In genomic region chr12:47772094-47772660, GRCh38 we compare ENCODE assay signal across 9 cellular contexts. TPM values are rescaled to one million over a fixed set of nuclear protein-coding genes. Genes with fewer than 3 reads are reported as not detected.
A peak's percentile ranks its signal among the peaks of the same experiment; 100 is the strongest.
DNase-seq lines count a peak whose midpoint lies in the region; ATAC-seq and TF ChIP-seq lines count a peak whose summit lies in the region.
"Had no signal": no experiment of that assay in that cellular context is flagged by ENCODE, and none has a peak within 500 bp of the region (broad histone marks: within the 10 kb centered on the region; RNA-seq: fewer than 3 reads in every experiment).

No MANE protein-coding gene starts in this region.

- H3K4me1 Mint-ChIP-seq in CD8-positive, alpha-beta T cell (ENCODE audit: low read depth): peaks cover 19% of the 10 kb centered on the region
- H3K4me1 Mint-ChIP-seq in chondrocyte (ENCODE audit: low read depth) (peaks cover 32% of the 10 kb centered on the region), nephron progenitor cell (peaks cover 47% of the 10 kb centered on the region)

- intact Hi-C loops in CD8-positive, alpha-beta T cell (cut with DNase I, micrococcal nuclease): loop anchor here (2.0 to 10.0 kb wide), 4 partner anchors 13 to 945 kb away; partner anchors contain the start of genes CCNT1 (in 1 of the 2), RAPGEF3 (in 1 of the 2) and TMEM106C (in 1 of the 2)

- H3K4me3 ChIP-seq in CD8-positive, alpha-beta T cell (ENCODE audit: low read depth, low read length): no peak overlapping the region
- H3K4me3 ChIP-seq in LNCaP clone FGC (ENCODE audit: low read depth, low read length): peak overlapping the region; percentile 64

- H3K27me3 ChIP-seq in CD8-positive, alpha-beta T cell (ENCODE audit: insufficient read depth, low read length): no peaks in the 10 kb centered on the region

- H3K4me1 ChIP-seq in CD8-positive, alpha-beta T cell (ENCODE audit: insufficient read depth, low read length): peaks cover 18% of the 10 kb centered on the region

- TF ChIP-seq CTCF in CD8-positive, alpha-beta T cell (IDR thresholded peaks at IDR 0.05): no peak
- TF ChIP-seq CTCF in LNCaP clone FGC (IDR thresholded peaks at IDR 0.05; ENCODE audit: control insufficient read depth, extremely low read depth, insufficient read depth) (no peak), chondrocyte (IDR thresholded peaks at IDR 0.05) (no peak), nephron progenitor cell (IDR thresholded peaks at IDR 0.05) (no peak), GM13976 (IDR thresholded peaks at IDR 0.05; ENCODE audit: borderline replicate concordance, control extremely low read depth, extremely low read depth, insufficient read depth, missing control alignments) (no peak)

- no peak for ATAC-seq in CD8-positive, alpha-beta T cell

- POLR2A ChIA-PET in CD8-positive, alpha-beta T cell (lab: Charles Lee): interaction anchor here (0.6 to 2.4 kb wide), 7 partner anchors 10 to 68 kb away, joined by 3 to 7 read pairs (median 3); partner anchors contain the start of gene RAPGEF3

- no peaks in the 10 kb centered on the region for H3K9me3 Mint-ChIP-seq in CD8-positive, alpha-beta T cell
- no peaks in the 10 kb centered on the region for H3K9me3 Mint-ChIP-seq in chondrocyte (ENCODE audit: low read depth)
- H3K9me3 Mint-ChIP-seq in nephron progenitor cell: no peaks in the 10 kb centered on the region

- no peak overlapping the region for H3K27ac ChIP-seq in CD8-positive, alpha-beta T cell (ENCODE audit: low read depth, low read length)

- peak overlapping the region; percentile 82 for H3K4me3 Mint-ChIP-seq in CD8-positive, alpha-beta T cell
- peak overlapping the region; percentile 67 for H3K4me3 Mint-ChIP-seq in chondrocyte (ENCODE audit: unreplicated experiment)
- H3K4me3 Mint-ChIP-seq in nephron progenitor cell: peak overlapping the region; percentile 87

- H3K36me3 Mint-ChIP-seq in CD8-positive, alpha-beta T cell: peaks cover 2% of the 10 kb centered on the region
- H3K36me3 Mint-ChIP-seq in chondrocyte (ENCODE audit: low read depth): no peaks in the 10 kb centered on the region
- H3K36me3 Mint-ChIP-seq in nephron progenitor cell (ENCODE audit: low read depth): no peaks in the 10 kb centered on the region

- no peak for DNase-seq in CD8-positive, alpha-beta T cell
- DNase-seq in LNCaP clone FGC (ENCODE audit: low read depth) (no peak), chondrocyte (ENCODE audit: low spot score) (no peak), nephron progenitor cell (no peak), NCI-H2107 treated with DMSO at 0.1 percent for 48 hours (lab: John Stamatoyannopoulos, UW; ENCODE audit: unreplicated experiment) (no peak), GM13976 (ENCODE audit: low spot score) (no peak), cerebellar cortex (ENCODE audit: low spot score) (no peak)
- no peak for DNase-seq in activated CD4-positive, CD25-positive, alpha-beta regulatory T cell treated with anti-CD3 and anti-CD28 coated beads, Interleukin-2, amount 50 U/mL, for 72 hours

- in situ Hi-C loops in GM13976 (cut with MboI; ENCODE audit: low sequenced_read_pairs, unreplicated experiment): loop anchor here (10.0 kb wide), 1 partner anchor 57 kb away; no protein-coding TSS in a partner anchor

- H3K36me3 ChIP-seq in CD8-positive, alpha-beta T cell (ENCODE audit: insufficient read depth, low read length): no peaks in the 10 kb centered on the region

- CTCF ChIA-PET in CD8-positive, alpha-beta T cell (lab: Charles Lee): interaction anchor here (0.8 to 18.8 kb wide), 13 partner anchors 9 to 69 kb away, joined by 3 to 500 read pairs (median 5); partner anchors contain the start of genes RAPGEF3 and RPAP3

- H3K9me3 ChIP-seq in CD8-positive, alpha-beta T cell (ENCODE audit: low read length): no peaks in the 10 kb centered on the region

- H3K27me3 Mint-ChIP-seq in CD8-positive, alpha-beta T cell (ENCODE audit: low read depth): no peaks in the 10 kb centered on the region
- H3K27me3 Mint-ChIP-seq in chondrocyte (ENCODE audit: low read depth): no peaks in the 10 kb centered on the region
- peaks cover 24% of the 10 kb centered on the region for H3K27me3 Mint-ChIP-seq in nephron progenitor cell (ENCODE audit: low read depth, poor library complexity)

- no peak overlapping the region for H3K27ac Mint-ChIP-seq in CD8-positive, alpha-beta T cell
- no peak overlapping the region for H3K27ac Mint-ChIP-seq in chondrocyte (ENCODE audit: unreplicated experiment)
- H3K27ac Mint-ChIP-seq in nephron progenitor cell: no peak overlapping the region

RNA-seq across cellular contexts. Expression of gene SLC48A1, which starts 0.9 kb away (rescaled TPM):
- total RNA-seq in CD8-positive, alpha-beta T cell: 1 to 10 TPM; 4.3 to 5.5 TPM
- total RNA-seq in chondrocyte: 11.4 to 18.4 TPM (median 11.5 TPM) in 3 replicates

RNA-seq across cellular contexts. Expression of gene RAPGEF3, which starts 13.5 kb away (rescaled TPM):
- total RNA-seq in CD8-positive, alpha-beta T cell: under 1 TPM; 0.14 to 0.25 TPM
- total RNA-seq in chondrocyte: 1.3 to 1.8 TPM (median 1.3 TPM) in 3 replicates

RNA-seq across cellular contexts. Expression of gene ENDOU, which starts 46.9 kb away (rescaled TPM):
- under 1 TPM in 1 of 2 experiments, not detected in 1; 0.22 TPM for total RNA-seq in CD8-positive, alpha-beta T cell
- total RNA-seq in chondrocyte: not detected in 3 replicates
- total RNA-seq: lung microvascular endothelial cell had no signal

RNA-seq across cellular contexts. Expression of gene HDAC7, which starts 47.5 kb away (rescaled TPM):
- total RNA-seq in CD8-positive, alpha-beta T cell: 10 to 100 TPM; 87.3 to 91.4 TPM
- total RNA-seq in chondrocyte: 79.1 to 93.2 TPM (median 89.6 TPM) in 3 replicates
